In genomic region chr10:62492012-62492869, GRCh38 we compare ENCODE assay signal across 9 cellular contexts.
A peak's percentile ranks its signal among the peaks of the same experiment; 100 is the strongest.
DNase-seq lines count a peak whose midpoint lies in the region; ATAC-seq and TF ChIP-seq lines count a peak whose summit lies in the region.
"Had no signal": no experiment of that assay in that cellular context is flagged by ENCODE, and none has a peak within 500 bp of the region (broad histone marks: within the 10 kb centered on the region; RNA-seq: fewer than 3 reads in every experiment).

No MANE protein-coding gene starts in this region.

- peak; percentile 12 for DNase-seq in Ammon's horn (ENCODE audit: low spot score)
- peak; percentile 5 for DNase-seq in GM19240 (ENCODE audit: insufficient read length, low spot score)
- no peak for DNase-seq in epithelial cell of proximal tubule (ENCODE audit: low read depth)
- no peak for DNase-seq in MG63
- DNase-seq: stimulated activated naive B cell treated with anti-CD40 and anti-IgM and Interleukin-4, amounts not matched to agents 10 μg/mL and 1 μg/mL and 100 μg/mL, for 72 hours had no signal

- H3K27me3 ChIP-seq in OCI-LY3 (ENCODE audit: low read depth, low read length), result peaks cover 3% of the 10 kb centered on the region; the same call in 1 of the 2 replicates
- H3K27me3 ChIP-seq in neutrophil, result peaks cover 6% of the 10 kb centered on the region
- H3K27me3 ChIP-seq in MG63, result no peaks in the 10 kb centered on the region; the same call in 1 of the 2 replicates

- H3K79me2 ChIP-seq in OCI-LY3 (ENCODE audit: low read length), result no peaks in the 10 kb centered on the region

- ATAC-seq in activated CD4-positive, CD25-positive, alpha-beta regulatory T cell treated with anti-CD3 and anti-CD28 coated beads, Interleukin-2, amount 50 U/mL, for 24 hours, result no peak
- ATAC-seq in HG03565 (IDR thresholded peaks at IDR 0.05; ENCODE audit: unreplicated experiment), result no peak

- H3K27ac ChIP-seq in OCI-LY3 (ENCODE audit: low read length) (no peak overlapping the region), neutrophil (peak overlapping the region; percentile 72)

- peak; percentile 71 for TF ChIP-seq CTCF in OCI-LY3 (IDR thresholded peaks at IDR 0.05; ENCODE audit: low read depth, low read length)
- peak; percentile 72 for TF ChIP-seq CTCF in epithelial cell of proximal tubule (conservative IDR thresholded peaks at IDR 0.05; ENCODE audit: low read depth, low read length)
- no peak for TF ChIP-seq CTCF in neutrophil (IDR thresholded peaks at IDR 0.05)

- H3K4me1 ChIP-seq in OCI-LY3 (ENCODE audit: low read length) (no peaks in the 10 kb centered on the region), neutrophil (ENCODE audit: control insufficient read depth in 1 of 2, insufficient read depth in 1 of 2, low read depth in 1 of 2, low read length in 1 of 2) (peaks cover 31 to 37% of the 10 kb centered on the region in 2 experiments)

- no peak overlapping the region for H3K9ac ChIP-seq in OCI-LY3 (ENCODE audit: low read length)

- no peak overlapping the region for H3K4me2 ChIP-seq in OCI-LY3 (ENCODE audit: low read length)

- no peaks in the 10 kb centered on the region for H3K36me3 ChIP-seq in OCI-LY3 (replicated peaks; ENCODE audit: low read depth, low read length)
- H3K36me3 ChIP-seq in neutrophil, result no peaks in the 10 kb centered on the region
- H3K36me3 ChIP-seq in MG63, result no peaks in the 10 kb centered on the region

- H3K4me3 ChIP-seq in OCI-LY3 (ENCODE audit: low read length) (no peak overlapping the region), epithelial cell of proximal tubule (ENCODE audit: low read depth, low read length) (no peak overlapping the region), neutrophil (ENCODE audit: low read depth in 1 of 2, low read length in 1 of 2) (no peak overlapping the region), MG63 (no peak overlapping the region)

- H4K20me1 ChIP-seq in OCI-LY3 (ENCODE audit: insufficient read depth, low read length), result no peaks in the 10 kb centered on the region

- H3K9me3 ChIP-seq in OCI-LY3 (ENCODE audit: insufficient read depth, low read length), result no peaks in the 10 kb centered on the region
- H3K9me3 ChIP-seq in neutrophil, result no peaks in the 10 kb centered on the region
- H3K9me3 ChIP-seq in MG63, result no peaks in the 10 kb centered on the region

- no peak overlapping the region for H2AFZ ChIP-seq in OCI-LY3 (ENCODE audit: low read depth, low read length)

Comparison
In these comparisons a context has a peak if more than half of its experiments do, and no peak if none do; other contexts are left out.
1. DNase-seq: peak in Ammon's horn (single experiment) and GM19240 (single experiment); none in epithelial cell of proximal tubule (single experiment) and MG63 (single experiment).